9 cellular contexts compared by ENCODE assay signal in genomic region chr2:104733544-104733943, GRCh38.
DNase-seq lines count a peak whose midpoint lies in the region; ATAC-seq and TF ChIP-seq lines count a peak whose summit lies in the region.
"Had no signal": no experiment of that assay in that cellular context is flagged by ENCODE, and none has a peak within 500 bp of the region (broad histone marks: within the 10 kb centered on the region; RNA-seq: fewer than 3 reads in every experiment).

No MANE protein-coding gene starts in this region.

- no peak overlapping the region for H3K27ac ChIP-seq in body of pancreas
- no peak overlapping the region for H3K27ac ChIP-seq in transverse colon

- H3K27me3 ChIP-seq in body of pancreas (no peaks in the 10 kb centered on the region), transverse colon (no peaks in the 10 kb centered on the region)

- H3K9me3 ChIP-seq in body of pancreas (peaks cover 0 to 4% (median 0%) of the 10 kb centered on the region in 3 donors), transverse colon (no peaks in the 10 kb centered on the region)

- no peak overlapping the region for H3K4me3 Mint-ChIP-seq in activated CD4-positive, alpha-beta T cell treated with anti-CD3 and anti-CD28 coated beads for 36 hours
- H3K4me3 Mint-ChIP-seq: naive B cell had no signal

- H3K4me1 ChIP-seq in body of pancreas: no peaks in the 10 kb centered on the region
- no peaks in the 10 kb centered on the region for H3K4me1 ChIP-seq in transverse colon

- peak; percentile 59 for DNase-seq in activated CD4-positive, alpha-beta T cell treated with anti-CD3 and anti-CD28 coated beads for 36 hours
- DNase-seq in activated CD4-positive, alpha-beta T cell treated with anti-CD3 and anti-CD28 coated beads for 4 hours: no peak
- peak; percentile 20 to 53 (median 24) for DNase-seq in body of pancreas
- peak; percentile 10 for DNase-seq in transverse colon
- no peak for DNase-seq in effector CD8-positive, alpha-beta T cell (lab: John Stamatoyannopoulos, UW)
- DNase-seq in lower leg skin (ENCODE audit: low spot score in 2 of 2): no peak
- DNase-seq: naive B cell had no signal

- H3K36me3 ChIP-seq in body of pancreas (replicated peaks in 1 of 2; ENCODE audit: insufficient read depth in 1 of 2, low read depth in 2 of 2) (no peaks in the 10 kb centered on the region), transverse colon (no peaks in the 10 kb centered on the region)

- 35 to 59% methylated on average over 5 of the region's 5 CpGs for WGBS in body of pancreas, 2 donors
- WGBS in transverse colon (ENCODE audit: low coverage in 1 of 2), 2 donors: 44% methylated on average over 3 of the region's 5 CpGs; no CpG with 5 or more reads in 1 of the 2 donors
- 70 to 78% methylated on average over 5 of the region's 5 CpGs for WGBS in lower leg skin, 2 donors

- CTCF ChIA-PET in activated CD4-positive, alpha-beta T cell treated with anti-CD3 and anti-CD28 coated beads for 36 hours (lab: Charles Lee): interaction anchor here (0.7 kb wide), 1 partner anchor 116 kb away, joined by 3 read pairs; no protein-coding TSS in a partner anchor

- intact Hi-C loops in activated CD4-positive, alpha-beta T cell treated with anti-CD3 and anti-CD28 coated beads for 36 hours (cut with DNase I, micrococcal nuclease): no loop called here
- intact Hi-C loops in body of pancreas (cut with DNase I) (no loop called here), transverse colon (cut with DNase I; ENCODE audit: low total_unique reads) (no loop called here), lower leg skin (cut with DNase I; ENCODE audit: low total_unique reads) (no loop called here)

- TF ChIP-seq POLR2A in body of pancreas (IDR thresholded peaks at IDR 0.05) (no peak), transverse colon (IDR thresholded peaks at IDR 0.05) (no peak), lower leg skin (IDR thresholded peaks at IDR 0.05) (no peak)

- POLR2A ChIA-PET in activated CD4-positive, alpha-beta T cell treated with anti-CD3 and anti-CD28 coated beads for 36 hours (lab: Charles Lee): no interaction called here

- TF ChIP-seq EP300 in transverse colon (IDR thresholded peaks at IDR 0.05; ENCODE audit: low read depth): no peak

- no peak overlapping the region for H3K27ac Mint-ChIP-seq in activated CD4-positive, alpha-beta T cell treated with anti-CD3 and anti-CD28 coated beads for 36 hours
- H3K27ac Mint-ChIP-seq: naive B cell had no signal

- in situ Hi-C loops in transverse colon (cut with MboI; ENCODE audit: low pct_ligation_motif_present in 1 of 4, low pct_unique_long_range_greater_than_20kb in 1 of 4, low sequenced_read_pairs in 3 of 4): no loop called here

- no peak overlapping the region for H3K4me3 ChIP-seq in body of pancreas
- H3K4me3 ChIP-seq in transverse colon: no peak overlapping the region
- no peak overlapping the region for H3K4me3 ChIP-seq in lower leg skin (ENCODE audit: low read depth, poor library complexity, severe bottlenecking)

- H3K9me3 Mint-ChIP-seq in activated CD4-positive, alpha-beta T cell treated with anti-CD3 and anti-CD28 coated beads for 36 hours (ENCODE audit: low read depth): peaks cover 2% of the 10 kb centered on the region

- TF ChIP-seq CTCF in body of pancreas (IDR thresholded peaks at IDR 0.05): peak in 1 of 7 experiments; percentile 25
- peak in 1 of 5 experiments; percentile 17 for TF ChIP-seq CTCF in transverse colon (IDR thresholded peaks at IDR 0.05)
- TF ChIP-seq CTCF in lower leg skin (IDR thresholded peaks at IDR 0.05): no peak

- peak; percentile 47 for ATAC-seq in activated CD4-positive, alpha-beta T cell treated with anti-CD3 and anti-CD28 coated beads for 36 hours
- peak; percentile 83 for ATAC-seq in GM21381 (IDR thresholded peaks at IDR 0.05; ENCODE audit: unreplicated experiment)
- ATAC-seq in HG03521 (IDR thresholded peaks at IDR 0.05; ENCODE audit: unreplicated experiment): peak; percentile 79
- no peak for ATAC-seq in body of pancreas

- peaks cover 16% of the 10 kb centered on the region for H3K4me1 Mint-ChIP-seq in activated CD4-positive, alpha-beta T cell treated with anti-CD3 and anti-CD28 coated beads for 36 hours
- H3K4me1 Mint-ChIP-seq: naive B cell had no signal

- no peaks in the 10 kb centered on the region for H3K27me3 Mint-ChIP-seq in activated CD4-positive, alpha-beta T cell treated with anti-CD3 and anti-CD28 coated beads for 36 hours

- H3K36me3 Mint-ChIP-seq in activated CD4-positive, alpha-beta T cell treated with anti-CD3 and anti-CD28 coated beads for 36 hours (ENCODE audit: low read depth): no peaks in the 10 kb centered on the region

Comparison
In these comparisons a context has a peak if more than half of its experiments do, and no peak if none do; other contexts are left out.
1. DNase-seq: peak in activated CD4-positive, alpha-beta T cell treated with anti-CD3 and anti-CD28 coated beads for 36 hours (single experiment), body of pancreas (4 of 4) and transverse colon (single experiment); none in activated CD4-positive, alpha-beta T cell treated with anti-CD3 and anti-CD28 coated beads for 4 hours (0 of 2), effector CD8-positive, alpha-beta T cell (single experiment) and lower leg skin (0 of 2).